15 cellular contexts compared by ENCODE assay signal in the genomic region with DNA sequence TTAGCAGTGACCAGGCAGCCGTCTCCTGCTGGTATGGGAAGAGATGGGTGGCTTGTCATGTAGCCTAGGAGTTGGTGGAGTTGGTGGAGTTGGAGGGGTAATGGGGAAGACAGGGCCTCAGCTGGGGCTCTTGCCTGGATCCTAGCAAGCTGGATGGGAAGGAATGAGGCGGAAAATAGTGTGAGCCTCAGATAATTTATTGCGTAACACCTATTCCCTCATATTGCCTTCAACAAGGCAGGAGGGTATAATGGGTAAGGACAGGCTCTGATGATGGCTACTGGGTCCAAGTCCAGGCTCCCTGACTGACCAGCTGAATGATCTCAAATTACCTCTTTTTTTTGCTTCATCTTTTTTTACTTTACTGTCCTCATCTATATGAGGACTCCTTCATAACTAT. TPM values are rescaled to one million over a fixed set of nuclear protein-coding genes. Genes with fewer than 3 reads are reported as not detected.
DNase-seq lines count a peak whose midpoint lies in the region; ATAC-seq, FAIRE-seq and TF ChIP-seq lines count a peak whose summit lies in the region.
"Had no signal": no experiment of that assay in that cellular context is flagged by ENCODE, and none has a peak within 500 bp of the region (broad histone marks: within the 10 kb centered on the region; RNA-seq: fewer than 3 reads in every experiment).

No MANE protein-coding gene starts in this region.

- H3K27ac ChIP-seq in RWPE1 (peak overlapping the region; percentile 95), H1 (ENCODE audit: low read depth, low read length) (no peak overlapping the region), trophoblast cell (ENCODE audit: low read depth, low read length) (no peak overlapping the region)
- H3K27ac ChIP-seq: Peyer's patch had no signal

- no peak overlapping the region for H2BK15ac ChIP-seq in H1 (ENCODE audit: low read length)

- H3K27me3 ChIP-seq in H1 (replicated peaks in 1 of 4; ENCODE audit: control insufficient read depth in 3 of 4, extremely low read depth in 1 of 4, insufficient read depth in 3 of 4, low read length in 3 of 4) (no peaks in the 10 kb centered on the region), trophoblast cell (ENCODE audit: insufficient read depth, low read length) (no peaks in the 10 kb centered on the region)
- H3K27me3 ChIP-seq: Peyer's patch had no signal

- no peak for DNase-seq in activated CD8-positive, alpha-beta T cell treated with anti-CD3 and anti-CD28 coated beads for 36 hours
- no peak for DNase-seq in activated CD8-positive, alpha-beta T cell treated with anti-CD3 and anti-CD28 coated beads, Interleukin-2, amount 10 ng/mL, durations not matched to agents 7 days and 5 days
- no peak for DNase-seq in RWPE1 (ENCODE audit: low spot score)
- DNase-seq in H1 (ENCODE audit: low read depth in 1 of 2, low spot score in 2 of 2) = no peak
- DNase-seq in trophoblast cell = no peak
- DNase-seq in activated effector memory CD4-positive, alpha-beta T cell treated with Interleukin-2 at 50 U/mL for 16 hours = no peak
- DNase-seq: activated CD4-positive, alpha-beta T cell treated with anti-CD3 and anti-CD28 coated beads, Interleukin-2, amount 10 ng/mL, durations not matched to agents 7 days and 5 days; activated gamma-delta T cell treated with Interleukin-2 at 50 U/mL for 16 hours; hypothalamus; NCI-H2081 treated with DMSO at 0.1 percent for 48 hours; NCI-H69; Peyer's patch; T-helper 2 cell had no signal

- H3K36me3 ChIP-seq in H1 (ENCODE audit: control insufficient read depth in 2 of 4, insufficient read depth in 4 of 4, low read length in 3 of 4) (peaks cover 7 to 21% (median 12%) of the 10 kb centered on the region in 4 experiments; a peak in 6 of 8 replicates), trophoblast cell (ENCODE audit: control insufficient read depth in 1 of 2, insufficient read depth in 2 of 2, low read length in 2 of 2) (peaks cover 44 to 54% of the 10 kb centered on the region in 2 experiments)

- no peaks in the 10 kb centered on the region for H3K4me1 ChIP-seq in H1 (replicated peaks in 1 of 4; ENCODE audit: control insufficient read depth in 3 of 4, insufficient read depth in 4 of 4, low read length in 3 of 4)
- peaks cover 0 to 2% of the 10 kb centered on the region in 2 experiments for H3K4me1 ChIP-seq in trophoblast cell (ENCODE audit: control insufficient read depth in 1 of 2, insufficient read depth in 2 of 2, low read length in 2 of 2)

- no peak for TF ChIP-seq CTCF in activated CD8-positive, alpha-beta T cell treated with anti-CD3 and anti-CD28 coated beads for 36 hours (IDR thresholded peaks at IDR 0.05)
- no peak for TF ChIP-seq CTCF in RWPE1 (conservative IDR thresholded peaks at IDR 0.05; ENCODE audit: low read depth)
- TF ChIP-seq CTCF in H1 (IDR thresholded peaks at IDR 0.05; ENCODE audit: control extremely low read depth in 1 of 3, insufficient read depth in 1 of 3, low read depth in 1 of 3, low read length in 3 of 3) = no peak

- H4K8ac ChIP-seq in H1 (ENCODE audit: extremely low read depth, insufficient read depth, low read length) (no peak overlapping the region), trophoblast cell (ENCODE audit: low read depth, low read length) (no peak overlapping the region)

- H4K20me1 ChIP-seq in H1 (replicated peaks in 1 of 2; ENCODE audit: control insufficient read depth in 1 of 2, insufficient read depth in 2 of 2, low read length in 2 of 2) = peaks cover 3 to 26% of the 10 kb centered on the region in 2 experiments

- FAIRE-seq in H1 (lab: Jason Lieb, UNC) = no peak

- H3K23ac ChIP-seq in H1 (ENCODE audit: insufficient read length) = no peak overlapping the region
- no peak overlapping the region for H3K23ac ChIP-seq in trophoblast cell (ENCODE audit: low read length)

- TF ChIP-seq POLR2A in H1 (IDR thresholded peaks at IDR 0.05; ENCODE audit: control extremely low read depth in 1 of 2, low read depth in 2 of 2, low read length in 2 of 2) = no peak

- TF ChIP-seq RAD21 in H1 (IDR thresholded peaks at IDR 0.05 in 1 of 2, conservative IDR thresholded peaks at IDR 0.05 in 1 of 2; ENCODE audit: low read depth in 2 of 2, low read length in 2 of 2) = no peak

- H2AFZ ChIP-seq in H1 (ENCODE audit: low read length) (no peak overlapping the region), trophoblast cell (ENCODE audit: insufficient read depth, low read length, poor library complexity) (no peak overlapping the region)

- intact Hi-C loops in activated CD8-positive, alpha-beta T cell treated with anti-CD3 and anti-CD28 coated beads for 36 hours (cut with micrococcal nuclease) = no loop called here

- H2BK120ac ChIP-seq in H1 (replicated peaks; ENCODE audit: low read depth, low read length) (no peak overlapping the region), trophoblast cell (ENCODE audit: insufficient read depth, low read length, poor library complexity) (no peak overlapping the region)

- H3K18ac ChIP-seq in H1 (ENCODE audit: extremely low read depth, low read length) (no peak overlapping the region), trophoblast cell (ENCODE audit: low read length) (no peak overlapping the region)

- no peak overlapping the region for H3K9ac ChIP-seq in H1 (replicated peaks in 1 of 4; ENCODE audit: extremely low read depth in 1 of 4, low read depth in 3 of 4, low read length in 3 of 4)
- no peak overlapping the region for H3K9ac ChIP-seq in trophoblast cell (ENCODE audit: low read length)

- no peaks in the 10 kb centered on the region for H3K27me3 Mint-ChIP-seq in activated CD8-positive, alpha-beta T cell treated with anti-CD3 and anti-CD28 coated beads for 36 hours
- no peaks in the 10 kb centered on the region for H3K27me3 Mint-ChIP-seq in activated CD8-positive, alpha-beta T cell treated with anti-CD3 and anti-CD28 coated beads, Interleukin-2, amount 10 ng/mL, durations not matched to agents 7 days and 5 days (ENCODE audit: low read depth)
- H3K27me3 Mint-ChIP-seq: activated CD4-positive, alpha-beta T cell treated with anti-CD3 and anti-CD28 coated beads, Interleukin-2, amount 10 ng/mL, durations not matched to agents 7 days and 5 days had no signal

- no peak overlapping the region for H4K12ac ChIP-seq in trophoblast cell (ENCODE audit: low read depth, low read length)

- ATAC-seq in activated CD8-positive, alpha-beta T cell treated with anti-CD3 and anti-CD28 coated beads for 36 hours = no peak
- ATAC-seq in activated CD8-positive, alpha-beta T cell treated with anti-CD3 and anti-CD28 coated beads, Interleukin-2, amount 10 ng/mL, durations not matched to agents 7 days and 5 days = no peak
- ATAC-seq in GM21381 (IDR thresholded peaks at IDR 0.05; ENCODE audit: unreplicated experiment) = no peak
- ATAC-seq in HG03159 (IDR thresholded peaks at IDR 0.05; ENCODE audit: unreplicated experiment) = no peak

- H2BK5ac ChIP-seq in H1 (ENCODE audit: low read depth, low read length) (no peak overlapping the region), trophoblast cell (ENCODE audit: low read depth, low read length, poor library complexity) (no peak overlapping the region)

- H3K23me2 ChIP-seq in H1 (ENCODE audit: low read depth, low read length) = no peaks in the 10 kb centered on the region

- whole genome bisulfite sequencing in H1 (ENCODE audit: extremely low coverage in 1 of 2, insufficient coverage in 1 of 2, insufficient read length in 1 of 2, insufficient replicate concordance in 2 of 2, low coverage in 1 of 2, low lambda C conversion rate in 2 of 2, missing lambda C conversion rate in 1 of 2), 2 experiments = 88% methylated on average over 3 of the region's 3 CpGs; no CpG with 5 or more reads in 1 of the 2 experiments
- WGBS in trophoblast cell (ENCODE audit: extremely low coverage, insufficient coverage, insufficient read length) = no CpG with 5 or more reads among the region's 3 CpGs

- peaks cover 31% of the 10 kb centered on the region for H3K4me1 Mint-ChIP-seq in activated CD8-positive, alpha-beta T cell treated with anti-CD3 and anti-CD28 coated beads for 36 hours (ENCODE audit: low read depth)
- H3K4me1 Mint-ChIP-seq in activated CD8-positive, alpha-beta T cell treated with anti-CD3 and anti-CD28 coated beads, Interleukin-2, amount 10 ng/mL, durations not matched to agents 7 days and 5 days (ENCODE audit: low read depth) = peaks cover 27% of the 10 kb centered on the region

- no peak overlapping the region for H2BK20ac ChIP-seq in H1 (ENCODE audit: low read length)

- peaks cover 34% of the 10 kb centered on the region for H3K36me3 Mint-ChIP-seq in activated CD8-positive, alpha-beta T cell treated with anti-CD3 and anti-CD28 coated beads for 36 hours (ENCODE audit: low read depth)
- peaks cover 59% of the 10 kb centered on the region for H3K36me3 Mint-ChIP-seq in activated CD8-positive, alpha-beta T cell treated with anti-CD3 and anti-CD28 coated beads, Interleukin-2, amount 10 ng/mL, durations not matched to agents 7 days and 5 days (ENCODE audit: low read depth)

- H3K27ac Mint-ChIP-seq in activated CD8-positive, alpha-beta T cell treated with anti-CD3 and anti-CD28 coated beads for 36 hours = peak overlapping the region; percentile 59
- H3K27ac Mint-ChIP-seq in activated CD8-positive, alpha-beta T cell treated with anti-CD3 and anti-CD28 coated beads, Interleukin-2, amount 10 ng/mL, durations not matched to agents 7 days and 5 days = no peak overlapping the region
- H3K27ac Mint-ChIP-seq: activated CD4-positive, alpha-beta T cell treated with anti-CD3 and anti-CD28 coated beads, Interleukin-2, amount 10 ng/mL, durations not matched to agents 7 days and 5 days had no signal

- H3K79me1 ChIP-seq in H1 (ENCODE audit: low read depth, low read length) (no peaks in the 10 kb centered on the region; the same call in 1 of the 2 replicates), trophoblast cell (ENCODE audit: low read length) (no peaks in the 10 kb centered on the region)

- H3K4ac ChIP-seq in H1 (replicated peaks; ENCODE audit: insufficient read length, low read depth, low read length) (no peak overlapping the region), trophoblast cell (ENCODE audit: low read depth, low read length) (peak overlapping the region; percentile 64)

- H2BK12ac ChIP-seq in H1 (ENCODE audit: low read depth, low read length) (no peak overlapping the region), trophoblast cell (ENCODE audit: low read length) (no peak overlapping the region)

- H3K9me3 Mint-ChIP-seq in activated CD8-positive, alpha-beta T cell treated with anti-CD3 and anti-CD28 coated beads for 36 hours = no peaks in the 10 kb centered on the region
- H3K9me3 Mint-ChIP-seq in activated CD8-positive, alpha-beta T cell treated with anti-CD3 and anti-CD28 coated beads, Interleukin-2, amount 10 ng/mL, durations not matched to agents 7 days and 5 days (ENCODE audit: insufficient read depth) = no peaks in the 10 kb centered on the region
- H3K9me3 Mint-ChIP-seq: activated CD4-positive, alpha-beta T cell treated with anti-CD3 and anti-CD28 coated beads, Interleukin-2, amount 10 ng/mL, durations not matched to agents 7 days and 5 days had no signal

- H3K4me3 Mint-ChIP-seq in activated CD8-positive, alpha-beta T cell treated with anti-CD3 and anti-CD28 coated beads for 36 hours = no peak overlapping the region
- no peak overlapping the region for H3K4me3 Mint-ChIP-seq in activated CD8-positive, alpha-beta T cell treated with anti-CD3 and anti-CD28 coated beads, Interleukin-2, amount 10 ng/mL, durations not matched to agents 7 days and 5 days
- H3K4me3 Mint-ChIP-seq: activated CD4-positive, alpha-beta T cell treated with anti-CD3 and anti-CD28 coated beads, Interleukin-2, amount 10 ng/mL, durations not matched to agents 7 days and 5 days had no signal

- H3K4me3 ChIP-seq in H1 (ENCODE audit: extremely low read depth in 1 of 4, insufficient read depth in 2 of 4, low read depth in 3 of 4, low read length in 4 of 4) (no peak overlapping the region), trophoblast cell (ENCODE audit: low read depth, low read length) (no peak overlapping the region)
- H3K4me3 ChIP-seq: Peyer's patch had no signal

- no peak overlapping the region for H4K5ac ChIP-seq in H1 (ENCODE audit: insufficient read length, low read depth, low read length)

- no peak for TF ChIP-seq EP300 in H1 (IDR thresholded peaks at IDR 0.05; ENCODE audit: borderline replicate concordance in 1 of 2, low read depth in 2 of 2, low read length in 2 of 2)

- H2AK5ac ChIP-seq in H1 (ENCODE audit: low read depth, low read length) (no peak overlapping the region), trophoblast cell (ENCODE audit: low read length) (no peak overlapping the region)

- H3K9me3 ChIP-seq in H1 (ENCODE audit: insufficient read depth in 2 of 2, low read depth in 1 of 2, low read length in 1 of 2) (no peaks in the 10 kb centered on the region), trophoblast cell (ENCODE audit: insufficient read depth, low read depth, low read length) (no peaks in the 10 kb centered on the region)
- H3K9me3 ChIP-seq: Peyer's patch had no signal

- H3K56ac ChIP-seq in H1 (replicated peaks; ENCODE audit: insufficient read length, low read depth, low read length) = no peak overlapping the region

- H4K91ac ChIP-seq in H1 (replicated peaks; ENCODE audit: insufficient read length, low read length) = no peak overlapping the region
- H4K91ac ChIP-seq in trophoblast cell (ENCODE audit: low read depth, low read length) = no peak overlapping the region

- no peak overlapping the region for H3K14ac ChIP-seq in H1 (ENCODE audit: insufficient read length)
- no peak overlapping the region for H3K14ac ChIP-seq in trophoblast cell (ENCODE audit: low read length)

- POLR2A ChIA-PET in activated CD8-positive, alpha-beta T cell treated with anti-CD3 and anti-CD28 coated beads for 36 hours (lab: Charles Lee) = interaction anchor here (0.6 to 1.8 kb wide), 2 partner anchors 11 to 54 kb away, joined by 3 to 4 read pairs; no protein-coding TSS in a partner anchor
- POLR2A ChIA-PET in activated CD8-positive, alpha-beta T cell treated with anti-CD3 and anti-CD28 coated beads, Interleukin-2, amount 10 ng/mL, durations not matched to agents 7 days and 5 days (lab: Charles Lee) = no interaction called here
- POLR2A ChIA-PET in RWPE1 (lab: Yijun Ruan, JAX; ENCODE audit: low non-redundant PET) = no interaction called here
- POLR2A ChIA-PET in H1 (lab: Charles Lee; ENCODE audit: partially characterized antibody) = no interaction called here

- CTCF ChIA-PET in activated CD8-positive, alpha-beta T cell treated with anti-CD3 and anti-CD28 coated beads for 36 hours (lab: Charles Lee) = interaction anchor here (0.8 to 3.0 kb wide), 4 partner anchors 8 to 20 kb away, joined by 3 to 15 read pairs (median 7); a partner anchor contains a TSS
- CTCF ChIA-PET in activated CD8-positive, alpha-beta T cell treated with anti-CD3 and anti-CD28 coated beads, Interleukin-2, amount 10 ng/mL, durations not matched to agents 7 days and 5 days (lab: Charles Lee) = interaction anchor here (2.7 to 3.1 kb wide), 2 partner anchors 19 to 20 kb away, joined by 11 to 16 read pairs; a partner anchor contains a TSS
- CTCF ChIA-PET in RWPE1 (lab: Yijun Ruan, JAX) = interaction anchor here (0.6 kb wide), 1 partner anchor 93 kb away, joined by 3 read pairs; no protein-coding TSS in a partner anchor
- CTCF ChIA-PET in H1 (lab: Charles Lee; ENCODE audit: partially characterized antibody) = interaction anchor here (1.1 to 17.6 kb wide), 3 partner anchors 15 to 41 kb away, joined by 5 to 233 read pairs (median 162); a partner anchor contains a TSS

- H3K79me2 ChIP-seq in H1 (ENCODE audit: control insufficient read depth in 1 of 2, insufficient read depth in 2 of 2, low read length in 2 of 2) (0 out of 4 replicates have a peak, but pooled peaks cover 0 to 3% of the 10 kb centered on the region in 2 experiments), trophoblast cell (ENCODE audit: control insufficient read depth, insufficient read depth, low read length, poor library complexity) (peaks cover 5% of the 10 kb centered on the region)

- H3K4me2 ChIP-seq in H1 (ENCODE audit: insufficient read depth in 1 of 2, low read depth in 2 of 2, low read length in 2 of 2) (no peak overlapping the region), trophoblast cell (ENCODE audit: low read length) (no peak overlapping the region)

RNA-seq across cellular contexts. Expression of a gene that starts 12.6 kb away (rescaled TPM):
- total RNA-seq in activated CD8-positive, alpha-beta T cell treated with anti-CD3 and anti-CD28 coated beads for 36 hours = 100 to 1,000 TPM; 125 to 129 TPM
- total RNA-seq in activated CD8-positive, alpha-beta T cell treated with anti-CD3 and anti-CD28 coated beads, Interleukin-2, amount 10 ng/mL, durations not matched to agents 7 days and 5 days = 100 to 1,000 TPM; 235 to 245 TPM
- total RNA-seq in H1 (2021; fragmentation: NEBNext Ultra II Directional; extraction: Animal tissue kit (Norgen Biotek cat#: 25700)) = 52.4 and 55.1 TPM in 2 replicates
- polyA plus RNA-seq in H1 (2011; rRNA removed) = 18.2 and 24.8 TPM in 2 replicates
- 23.1 TPM for polyA plus RNA-seq in H1 (2011; cell fraction: cytosol; rRNA removed)
- 36.3 TPM for polyA plus RNA-seq in H1 (2011; cell fraction: nucleus; rRNA removed)
- polyA plus RNA-seq in H1 (2012, experiment 1 of 2) = 44.6 to 64.8 TPM (median 56.7 TPM) in 4 replicates
- polyA plus RNA-seq in H1 (2012, experiment 2 of 2) = 55.0 TPM
- polyA plus RNA-seq in H1 (2013, experiment 1 of 2) = 30.4 TPM
- 27.2 TPM for polyA plus RNA-seq in H1 (2013, experiment 2 of 2)
- polyA minus RNA-seq in H1 (2011; rRNA and poly(A)+ RNA removed) = 10.9 and 11.9 TPM in 2 replicates
- 31.9 TPM for polyA minus RNA-seq in H1 (2011; cell fraction: cytosol; rRNA and poly(A)+ RNA removed)
- polyA minus RNA-seq in H1 (2011; cell fraction: nucleus; rRNA and poly(A)+ RNA removed) = 18.1 TPM
- polyA plus RNA-seq in trophoblast cell (2013) = 96.6 and 97.6 TPM in 2 replicates

RNA-seq across cellular contexts. Expression of a gene that starts 19.3 kb away (rescaled TPM):
- total RNA-seq in activated CD8-positive, alpha-beta T cell treated with anti-CD3 and anti-CD28 coated beads for 36 hours = 10 to 100 TPM; 47.9 to 48.4 TPM
- 10 to 100 TPM; 55.6 to 56.4 TPM for total RNA-seq in activated CD8-positive, alpha-beta T cell treated with anti-CD3 and anti-CD28 coated beads, Interleukin-2, amount 10 ng/mL, durations not matched to agents 7 days and 5 days
- total RNA-seq in H1 (2021; fragmentation: NEBNext Ultra II Directional; extraction: Animal tissue kit (Norgen Biotek cat#: 25700)) = 42.0 and 47.8 TPM in 2 replicates
- polyA plus RNA-seq in H1 (2011; rRNA removed) = 36.1 and 51.0 TPM in 2 replicates
- 53.9 TPM for polyA plus RNA-seq in H1 (2011; cell fraction: cytosol; rRNA removed)
- polyA plus RNA-seq in H1 (2011; cell fraction: nucleus; rRNA removed) = 19.8 TPM
- 55.6 to 70.5 TPM (median 64.5 TPM) in 4 replicates for polyA plus RNA-seq in H1 (2012, experiment 1 of 2)
- 47.1 TPM for polyA plus RNA-seq in H1 (2012, experiment 2 of 2)
- polyA plus RNA-seq in H1 (2013, experiment 1 of 2) = 35.8 TPM
- 38.3 TPM for polyA plus RNA-seq in H1 (2013, experiment 2 of 2)
- polyA minus RNA-seq in H1 (2011; rRNA and poly(A)+ RNA removed) = 19.0 and 20.3 TPM in 2 replicates
- polyA minus RNA-seq in H1 (2011; cell fraction: cytosol; rRNA and poly(A)+ RNA removed) = 34.5 TPM
- 11.1 TPM for polyA minus RNA-seq in H1 (2011; cell fraction: nucleus; rRNA and poly(A)+ RNA removed)
- polyA plus RNA-seq in trophoblast cell (2013) = 62.9 and 66.9 TPM in 2 replicates

RNA-seq across cellular contexts. Expression of a gene that starts 43.5 kb away (rescaled TPM):
- total RNA-seq in activated CD8-positive, alpha-beta T cell treated with anti-CD3 and anti-CD28 coated beads for 36 hours = under 1 TPM; 0.83 to 0.85 TPM
- under 1 TPM in 1 of 2 experiments, not detected in 1; 0.08 TPM for total RNA-seq in activated CD8-positive, alpha-beta T cell treated with anti-CD3 and anti-CD28 coated beads, Interleukin-2, amount 10 ng/mL, durations not matched to agents 7 days and 5 days
- total RNA-seq in H1 (2021; fragmentation: NEBNext Ultra II Directional; extraction: Animal tissue kit (Norgen Biotek cat#: 25700)) = 2.4 and 2.8 TPM in 2 replicates
- polyA plus RNA-seq in H1 (2011; rRNA removed) = 2.1 and 2.4 TPM in 2 replicates
- polyA plus RNA-seq in H1 (2011; cell fraction: cytosol; rRNA removed) = 1.7 TPM
- 2.5 TPM for polyA plus RNA-seq in H1 (2011; cell fraction: nucleus; rRNA removed)
- 1.1 to 2.4 TPM (median 1.6 TPM) in 4 replicates for polyA plus RNA-seq in H1 (2012, experiment 1 of 2)
- polyA plus RNA-seq in H1 (2012, experiment 2 of 2) = 1.4 TPM
- polyA plus RNA-seq in H1 (2013, experiment 1 of 2) = 3.2 TPM
- 2.8 TPM for polyA plus RNA-seq in H1 (2013, experiment 2 of 2)
- polyA minus RNA-seq in H1 (2011; rRNA and poly(A)+ RNA removed) = 1.1 TPM in 2 replicates
- 2.0 TPM for polyA minus RNA-seq in H1 (2011; cell fraction: cytosol; rRNA and poly(A)+ RNA removed)
- polyA minus RNA-seq in H1 (2011; cell fraction: nucleus; rRNA and poly(A)+ RNA removed) = 1.6 TPM
- 0.25 and 0.27 TPM in 2 replicates for polyA plus RNA-seq in trophoblast cell (2013)
- total RNA-seq: activated CD4-positive, alpha-beta T cell treated with anti-CD3 and anti-CD28 coated beads, Interleukin-2, amount 10 ng/mL, durations not matched to agents 7 days and 5 days had no signal

RNA-seq across cellular contexts. Expression of a gene that starts 55.7 kb away (rescaled TPM):
- 100 to 1,000 TPM; 119 to 121 TPM for total RNA-seq in activated CD8-positive, alpha-beta T cell treated with anti-CD3 and anti-CD28 coated beads for 36 hours
- 100 to 1,000 TPM; 136 to 140 TPM for total RNA-seq in activated CD8-positive, alpha-beta T cell treated with anti-CD3 and anti-CD28 coated beads, Interleukin-2, amount 10 ng/mL, durations not matched to agents 7 days and 5 days
- 183 TPM in 2 replicates for total RNA-seq in H1 (2021; fragmentation: NEBNext Ultra II Directional; extraction: Animal tissue kit (Norgen Biotek cat#: 25700))
- 36.0 and 40.2 TPM in 2 replicates for polyA plus RNA-seq in H1 (2011; rRNA removed)
- polyA plus RNA-seq in H1 (2011; cell fraction: cytosol; rRNA removed) = 57.4 TPM
- 56.5 TPM for polyA plus RNA-seq in H1 (2011; cell fraction: nucleus; rRNA removed)
- polyA plus RNA-seq in H1 (2012, experiment 1 of 2) = 91.4 to 137 TPM (median 101 TPM) in 4 replicates
- 18.0 TPM for polyA plus RNA-seq in H1 (2012, experiment 2 of 2)
- 107 TPM for polyA plus RNA-seq in H1 (2013, experiment 1 of 2)
- polyA plus RNA-seq in H1 (2013, experiment 2 of 2) = 101 TPM
- polyA minus RNA-seq in H1 (2011; rRNA and poly(A)+ RNA removed) = 133 and 218 TPM in 2 replicates
- polyA minus RNA-seq in H1 (2011; cell fraction: cytosol; rRNA and poly(A)+ RNA removed) = 76.3 TPM
- polyA minus RNA-seq in H1 (2011; cell fraction: nucleus; rRNA and poly(A)+ RNA removed) = 86.2 TPM
- 95.1 and 102 TPM in 2 replicates for polyA plus RNA-seq in trophoblast cell (2013)
